In genomic region chr11:94788396-94788795, GRCh38 we compare ENCODE assay signal across 1 cellular context.
TF ChIP-seq lines count a peak whose summit lies in the region.

No MANE protein-coding gene starts in this region.

TF ChIP-seq in K562, 482 proteins besides CTCF, POLR2A, EP300 and RAD21:
- TF ChIP-seq ZFP91 (CRISPR knock-in tag; IDR thresholded peaks at IDR 0.05) (peak; percentile 75; the same call in 1 of the 2 replicates), MXI1 (IDR thresholded peaks at IDR 0.05; ENCODE audit: low read depth, low read length) (no peak), PKNOX1 (IDR thresholded peaks at IDR 0.05) (peak; percentile 19; the same call in 1 of the 2 replicates)
